8 cellular contexts compared by ENCODE assay signal in genomic region chr22:28800308-28801041, GRCh38. TPM values are rescaled to one million over a fixed set of nuclear protein-coding genes. Genes with fewer than 3 reads are reported as not detected.
A peak's percentile ranks its signal among the peaks of the same experiment; 100 is the strongest.
DNase-seq lines count a peak whose midpoint lies in the region; ATAC-seq lines count a peak whose summit lies in the region.

Gene XBP1 (minus strand): TSS chr22:28800569.

- H3K4me1 ChIP-seq in CD4-positive, alpha-beta memory T cell (ENCODE audit: insufficient read depth, low read length): peaks cover 53% of the 10 kb centered on the region
- peaks cover 29% of the 10 kb centered on the region for H3K4me1 ChIP-seq in effector memory CD4-positive, alpha-beta T cell (ENCODE audit: control insufficient read depth, insufficient read depth, low read length, poor library complexity, severe bottlenecking)

- CTCF ChIA-PET in CD4-positive, alpha-beta memory T cell (lab: Charles Lee; ENCODE audit: partially characterized antibody): interaction anchor here (1.2 to 7.4 kb wide), 7 partner anchors 11 to 200 kb away, joined by 3 to 73 read pairs (median 8); partner anchors contain the start of gene CCDC117

- peak within 1 kb of the TSS; percentile 89 to 100 (median 100) for H3K27ac Mint-ChIP-seq in CD4-positive, alpha-beta memory T cell

- peak within 1 kb of the TSS; percentile 83 to 92 for H3K4me3 ChIP-seq in CD4-positive, alpha-beta memory T cell (ENCODE audit: low read length in 2 of 2)
- peak within 1 kb of the TSS; percentile 100 for H3K4me3 ChIP-seq in effector memory CD4-positive, alpha-beta T cell (ENCODE audit: insufficient read depth, low read depth, low read length, poor library complexity, severe bottlenecking)

- H3K4me1 Mint-ChIP-seq in CD4-positive, alpha-beta memory T cell: peaks cover 33 to 81% (median 49%) of the 10 kb centered on the region in 4 donors

- peak; percentile 87 for ATAC-seq in GM19438 (IDR thresholded peaks at IDR 0.05; ENCODE audit: low read depth, unreplicated experiment)
- ATAC-seq in HG03571 (IDR thresholded peaks at IDR 0.05; ENCODE audit: unreplicated experiment): peak; percentile 89

- DNase-seq in CD4-positive, alpha-beta memory T cell: peak; percentile 87 to 93 (median 91)
- DNase-seq in NOMO-1 treated with DMSO at 0.1 percent for 48 hours (lab: John Stamatoyannopoulos, UW; ENCODE audit: unreplicated experiment) (peak; percentile 84), medulla oblongata (ENCODE audit: extremely low spot score) (peak; percentile 96)
- peak; percentile 74 to 77 for DNase-seq in activated CD8-positive, alpha-beta memory T cell treated with anti-CD3 and anti-CD28 coated beads for 4 hours (ENCODE audit: low read depth in 2 of 2)
- DNase-seq in effector memory CD4-positive, alpha-beta T cell: peak; percentile 85 to 86 (median 85)
- peak; percentile 76 to 84 (median 77) for DNase-seq in stimulated activated CD4-positive, alpha-beta T cell treated with anti-CD3 and anti-CD28 coated beads, TNF-alpha, amount 100 ng/mL, for 48 hours (ENCODE audit: low read depth in 3 of 3)

- H3K9me3 ChIP-seq in CD4-positive, alpha-beta memory T cell (ENCODE audit: control insufficient read depth in 1 of 2, low read length in 2 of 2): no peaks in the 10 kb centered on the region
- no peaks in the 10 kb centered on the region for H3K9me3 ChIP-seq in effector memory CD4-positive, alpha-beta T cell (ENCODE audit: control insufficient read depth, low read length)

- H3K27ac ChIP-seq in CD4-positive, alpha-beta memory T cell (ENCODE audit: low read depth, low read length): peak within 1 kb of the TSS; percentile 96
- peak within 1 kb of the TSS; percentile 100 for H3K27ac ChIP-seq in effector memory CD4-positive, alpha-beta T cell (ENCODE audit: insufficient read depth, low read length, poor library complexity, severe bottlenecking)

- no peaks in the 10 kb centered on the region for H3K9me3 Mint-ChIP-seq in CD4-positive, alpha-beta memory T cell

- peak within 1 kb of the TSS; percentile 89 to 99 (median 96) for H3K4me3 Mint-ChIP-seq in CD4-positive, alpha-beta memory T cell

- peaks cover 18% of the 10 kb centered on the region for H3K36me3 ChIP-seq in CD4-positive, alpha-beta memory T cell (ENCODE audit: insufficient read depth, low read length)
- H3K36me3 ChIP-seq in effector memory CD4-positive, alpha-beta T cell (ENCODE audit: control insufficient read depth, insufficient read depth, low read length): peaks cover 20% of the 10 kb centered on the region

- POLR2A ChIA-PET in CD4-positive, alpha-beta memory T cell (lab: Charles Lee; ENCODE audit: partially characterized antibody): interaction anchor here (0.9 to 7.5 kb wide), 21 partner anchors 9 to 881 kb away, joined by 3 to 236 read pairs (median 6); partner anchors contain the start of genes CCDC117, CHEK2, HSCB and PITPNB

- intact Hi-C loops in CD4-positive, alpha-beta memory T cell (cut with micrococcal nuclease): loop anchor here (1.0 kb wide), 4 partner anchors 8 to 83 kb away; partner anchors contain the start of genes CHEK2 and ZNRF3

- no peaks in the 10 kb centered on the region for H3K27me3 ChIP-seq in CD4-positive, alpha-beta memory T cell (ENCODE audit: insufficient read depth, low read length)
- no peaks in the 10 kb centered on the region for H3K27me3 ChIP-seq in effector memory CD4-positive, alpha-beta T cell (replicated peaks; ENCODE audit: control insufficient read depth, insufficient read depth, low read length, poor library complexity, severe bottlenecking)

- H3K36me3 Mint-ChIP-seq in CD4-positive, alpha-beta memory T cell: peaks cover 33 to 64% of the 10 kb centered on the region in 2 donors

- H3K27me3 Mint-ChIP-seq in CD4-positive, alpha-beta memory T cell: no peaks in the 10 kb centered on the region

RNA-seq across cellular contexts. Expression of gene XBP1, which starts in this region (rescaled TPM):
- 100 to 1,000 TPM; 154 to 164 TPM for total RNA-seq in CD4-positive, alpha-beta memory T cell
- polyA plus RNA-seq in CD4-positive, alpha-beta memory T cell: 100 to 1,000 TPM; 315 to 533 TPM

Comparison
In these comparisons a context has a peak if more than half of its experiments do, and no peak if none do; other contexts are left out.
1. Peak in every context shown above with its lines: DNase-seq, ATAC-seq, H3K4me3 ChIP-seq and H3K27ac ChIP-seq.